Comparison of ENCODE assay signal across 10 cellular contexts in genomic region chr22:44736581-44737413, GRCh38. TPM values are rescaled to one million over a fixed set of nuclear protein-coding genes. Genes with fewer than 3 reads are reported as not detected.
"Had no signal": no experiment of that assay in that cellular context is flagged by ENCODE, and none has a peak within 500 bp of the region (broad histone marks: within the 10 kb centered on the region; RNA-seq: fewer than 3 reads in every experiment).

No MANE protein-coding gene starts in this region.

- DNase-seq: foreskin keratinocyte had no signal

- H3K27ac ChIP-seq: colonic mucosa, foreskin keratinocyte, heart left ventricle, lower lobe of right lung, prostate gland, suprapubic skin had no signal

- H3K27me3 ChIP-seq: colonic mucosa, suprapubic skin had no signal

- FAIRE-seq: astrocyte, keratinocyte had no signal

- H3K36me3 ChIP-seq: colonic mucosa, heart left ventricle, lower lobe of right lung, prostate gland, suprapubic skin had no signal

- H3K4me3 ChIP-seq: colonic mucosa, heart left ventricle, lower lobe of right lung, prostate gland, suprapubic skin had no signal

- H3K4me1 ChIP-seq: foreskin keratinocyte, prostate gland, suprapubic skin had no signal

- H3K9me3 ChIP-seq: colonic mucosa, heart left ventricle, lower lobe of right lung, prostate gland, suprapubic skin had no signal

RNA-seq across cellular contexts. Expression of gene ARHGAP8, which starts 15.6 kb away (rescaled TPM):
- total RNA-seq: endothelial cell of umbilical vein had no signal
- polyA plus RNA-seq: endothelial cell of umbilical vein; naive thymus-derived CD4-positive, alpha-beta T cell had no signal
